In genomic region chr1:41599912-41600311, GRCh38 we compare ENCODE assay signal across 12 cellular contexts.
DNase-seq lines count a peak whose midpoint lies in the region; ATAC-seq and TF ChIP-seq lines count a peak whose summit lies in the region.
"Had no signal": no experiment of that assay in that cellular context is flagged by ENCODE, and none has a peak within 500 bp of the region (broad histone marks: within the 10 kb centered on the region; RNA-seq: fewer than 3 reads in every experiment).

No MANE protein-coding gene starts in this region.

- H3K9me3 Mint-ChIP-seq in Calu3 (ENCODE audit: low read depth, unreplicated experiment) (peaks cover 3% of the 10 kb centered on the region), chondrocyte (ENCODE audit: low read depth) (peaks cover 15% of the 10 kb centered on the region)

- H2BK120ac ChIP-seq in mesenchymal stem cell (ENCODE audit: low read depth, low read length): no peak overlapping the region

- H3K23ac ChIP-seq in mesenchymal stem cell (ENCODE audit: low read length in 2 of 2): no peak overlapping the region

- H4K20me1 ChIP-seq in MM.1S (ENCODE audit: insufficient read depth, low read length): no peaks in the 10 kb centered on the region

- H2AFZ ChIP-seq in MM.1S (ENCODE audit: low read length) (no peak overlapping the region), mesenchymal stem cell (ENCODE audit: low read depth, low read length) (no peak overlapping the region)

- BruUV-seq in Calu3 (replicated peaks; lab: Mats Ljungman, UMichigan): no TSS peak

- H4K8ac ChIP-seq in mesenchymal stem cell (ENCODE audit: low read length): no peak overlapping the region

- H3K18ac ChIP-seq in mesenchymal stem cell (ENCODE audit: low read depth in 1 of 2, low read length in 2 of 2): no peak overlapping the region

- H2AK5ac ChIP-seq in mesenchymal stem cell (ENCODE audit: low read length, severe bottlenecking): no peak overlapping the region

- H3K79me1 ChIP-seq in mesenchymal stem cell (replicated peaks; ENCODE audit: low read length, poor library complexity, severe bottlenecking): peaks cover 8% of the 10 kb centered on the region

- H3K14ac ChIP-seq in mesenchymal stem cell (ENCODE audit: low read length in 2 of 2): no peak overlapping the region

- H3K9ac ChIP-seq in MM.1S (ENCODE audit: low read length): no peak overlapping the region
- H3K9ac ChIP-seq in mesenchymal stem cell (ENCODE audit: low read length): no peak overlapping the region

- 67% methylated on average over 3 of the region's 5 CpGs for WGBS in mesenchymal stem cell

- no peaks in the 10 kb centered on the region for H3K79me2 ChIP-seq in MM.1S (ENCODE audit: low read length)

- H2BK5ac ChIP-seq in mesenchymal stem cell (ENCODE audit: low read depth, low read length, poor library complexity, severe bottlenecking): no peak overlapping the region

- no peak overlapping the region for H3K4me3 ChIP-seq in MM.1S (ENCODE audit: low read length)
- H3K4me3 ChIP-seq in mesenchymal stem cell (ENCODE audit: insufficient read depth in 1 of 2, low read depth in 1 of 2, low read length in 2 of 2): no peak overlapping the region
- H3K4me3 ChIP-seq: colonic mucosa had no signal

- no peaks in the 10 kb centered on the region for H3K36me3 Mint-ChIP-seq in Calu3 (ENCODE audit: insufficient read depth, unreplicated experiment)
- peaks cover 2% of the 10 kb centered on the region for H3K36me3 Mint-ChIP-seq in chondrocyte (ENCODE audit: low read depth)

- intact Hi-C loops in Calu3 (cut with micrococcal nuclease; ENCODE audit: unreplicated experiment): no loop called here

- H3K27ac Mint-ChIP-seq in Calu3 (ENCODE audit: unreplicated experiment) (no peak overlapping the region), chondrocyte (ENCODE audit: unreplicated experiment) (no peak overlapping the region)

- CTCF ChIA-PET in Calu3 (lab: Charles Lee): no interaction called here

- H3K4me2 ChIP-seq in MM.1S (ENCODE audit: low read depth, low read length) (no peak overlapping the region), mesenchymal stem cell (ENCODE audit: low read length, poor library complexity, severe bottlenecking) (no peak overlapping the region)

- H2BK12ac ChIP-seq in mesenchymal stem cell (ENCODE audit: low read length in 2 of 2): no peak overlapping the region

- H3K27me3 Mint-ChIP-seq in Calu3 (ENCODE audit: unreplicated experiment): peaks cover 8% of the 10 kb centered on the region
- no peaks in the 10 kb centered on the region for H3K27me3 Mint-ChIP-seq in chondrocyte (ENCODE audit: low read depth)

- H3K4me1 ChIP-seq in MM.1S (ENCODE audit: low read length) (no peaks in the 10 kb centered on the region), mesenchymal stem cell (ENCODE audit: control insufficient read depth, insufficient read depth, low read depth, low read length) (no peaks in the 10 kb centered on the region)
- H3K4me1 ChIP-seq: colonic mucosa had no signal

- H3K9me2 ChIP-seq in MM.1S (replicated peaks; ENCODE audit: insufficient read depth, low read length): no peaks in the 10 kb centered on the region

- H3K4me3 Mint-ChIP-seq in Calu3 (ENCODE audit: low read depth, unreplicated experiment) (no peak overlapping the region), chondrocyte (ENCODE audit: unreplicated experiment) (no peak overlapping the region)

- H4K91ac ChIP-seq in mesenchymal stem cell (ENCODE audit: low read length): no peak overlapping the region

- H3K4ac ChIP-seq in mesenchymal stem cell (ENCODE audit: low read depth in 1 of 2, low read length in 2 of 2): no peak overlapping the region

- TF ChIP-seq CTCF in Calu3 (IDR thresholded peaks at IDR 0.05; ENCODE audit: unreplicated experiment) (peak; percentile 48), MM.1S (IDR thresholded peaks at IDR 0.05; ENCODE audit: low read length) (peak; percentile 10; the same call in 1 of the 2 replicates), chondrocyte (IDR thresholded peaks at IDR 0.05) (peak; percentile 79)

- no peak overlapping the region for H2BK15ac ChIP-seq in mesenchymal stem cell (ENCODE audit: low read depth, poor library complexity, severe bottlenecking)

- H3K4me1 Mint-ChIP-seq in Calu3 (ENCODE audit: low read depth, unreplicated experiment): no peaks in the 10 kb centered on the region
- no peaks in the 10 kb centered on the region for H3K4me1 Mint-ChIP-seq in chondrocyte (ENCODE audit: low read depth)

- no peaks in the 10 kb centered on the region for H3K36me3 ChIP-seq in MM.1S (replicated peaks; ENCODE audit: insufficient read depth, low read length)
- no peaks in the 10 kb centered on the region for H3K36me3 ChIP-seq in mesenchymal stem cell (ENCODE audit: control insufficient read depth in 1 of 2, insufficient read depth in 2 of 2, low read depth in 1 of 2, low read length in 2 of 2)
- H3K36me3 ChIP-seq: colonic mucosa had no signal

- peak; percentile 16 for DNase-seq in Calu3
- no peak for DNase-seq in MM.1S
- no peak for DNase-seq in chondrocyte (ENCODE audit: low spot score)
- DNase-seq in mesenchymal stem cell: peak; percentile 41
- no peak for DNase-seq in SKM-1 (lab: John Stamatoyannopoulos, UW; ENCODE audit: unreplicated experiment)
- DNase-seq in OCI-M2 (lab: John Stamatoyannopoulos, UW; ENCODE audit: unreplicated experiment): no peak
- DNase-seq: activated CD4-positive, alpha-beta T cell treated with anti-CD3 and anti-CD28 coated beads for 4 hours; colonic mucosa; NCI-H524 had no signal

- H3K27me3 ChIP-seq in MM.1S (replicated peaks; ENCODE audit: insufficient read depth, low read length) (no peaks in the 10 kb centered on the region), mesenchymal stem cell (ENCODE audit: control insufficient read depth in 1 of 2, insufficient read depth in 1 of 2, low read length in 2 of 2) (no peaks in the 10 kb centered on the region)
- H3K27me3 ChIP-seq: colonic mucosa had no signal

- ATAC-seq in GM18858 (IDR thresholded peaks at IDR 0.05; ENCODE audit: unreplicated experiment) (no peak), HG03108 (IDR thresholded peaks at IDR 0.05; ENCODE audit: unreplicated experiment) (no peak)

- H3F3A ChIP-seq in MM.1S (ENCODE audit: insufficient read depth, low read length): no peaks in the 10 kb centered on the region

- H3K9me3 ChIP-seq in MM.1S (replicated peaks; ENCODE audit: insufficient read depth, low read length): no peaks in the 10 kb centered on the region
- H3K9me3 ChIP-seq in mesenchymal stem cell (ENCODE audit: control insufficient read depth, low read length): no peaks in the 10 kb centered on the region
- H3K9me3 ChIP-seq: colonic mucosa had no signal

- H3K27ac ChIP-seq in MM.1S (ENCODE audit: low read length) (no peak overlapping the region), mesenchymal stem cell (ENCODE audit: low read length, poor library complexity, severe bottlenecking) (no peak overlapping the region)
- H3K27ac ChIP-seq: colonic mucosa, HL-60 had no signal

Comparison
In these comparisons a context has a peak if more than half of its experiments do, and no peak if none do; other contexts are left out.
1. DNase-seq: peak in Calu3 (single experiment) and mesenchymal stem cell (single experiment); none in MM.1S (single experiment), chondrocyte (single experiment), SKM-1 (single experiment) and OCI-M2 (single experiment).
2. CTCF ChIP-seq: peak in every context shown above with its lines; median percentile 79 in chondrocyte; 48 in Calu3; 10 in MM.1S.